1 cellular context compared by ENCODE assay signal in the genomic region with DNA sequence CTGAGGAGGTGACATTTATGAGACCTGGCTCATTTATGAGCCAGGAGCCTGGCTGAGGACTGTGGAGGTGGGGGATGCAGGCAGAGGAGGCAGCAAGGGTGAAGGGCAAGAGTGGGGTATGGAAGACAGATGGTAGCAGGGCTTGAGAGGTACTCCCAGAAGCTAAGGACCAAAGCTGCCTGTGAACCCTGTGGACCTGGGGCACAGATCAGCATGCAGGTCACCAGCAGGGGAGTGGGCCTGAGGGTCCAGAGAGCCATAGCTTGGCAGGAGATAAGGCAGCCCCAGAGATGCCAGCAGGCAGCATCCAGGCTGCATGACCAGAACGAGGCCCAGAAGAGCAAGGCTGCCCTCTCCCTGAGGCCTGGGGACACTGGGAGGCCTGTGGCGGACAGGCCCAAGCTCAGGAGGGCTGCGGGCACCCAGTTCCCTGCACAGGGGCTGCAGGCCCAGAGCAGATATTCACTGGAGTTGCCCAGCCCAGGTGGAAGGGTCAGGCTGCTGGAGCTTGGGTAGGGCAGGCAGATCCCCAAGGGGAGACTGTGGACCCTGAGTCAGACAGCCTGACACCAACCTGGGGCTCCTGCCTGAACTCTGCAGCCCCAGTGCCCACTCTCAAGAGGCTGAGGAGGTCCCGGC.
TF ChIP-seq lines count a peak whose summit lies in the region.

No MANE protein-coding gene starts in this region.

TF ChIP-seq in K562, 482 proteins besides CTCF, POLR2A, EP300 and RAD21:
- TF ChIP-seq MAZ (CRISPR knock-in tag; conservative IDR thresholded peaks at IDR 0.05 in 1 of 2, IDR thresholded peaks at IDR 0.05 in 1 of 2) (no peak), FOXP4 (CRISPR knock-in tag; IDR thresholded peaks at IDR 0.05; ENCODE audit: borderline replicate concordance) (no peak), ZNF324 (CRISPR knock-in tag; IDR thresholded peaks at IDR 0.05) (no peak), NCOR1 (IDR thresholded peaks at IDR 0.05) (no peak), KLF10 (CRISPR knock-in tag; IDR thresholded peaks at IDR 0.05) (no peak), NCOA2 (IDR thresholded peaks at IDR 0.05; ENCODE audit: partially characterized antibody in 2 of 2) (no peak), ZBTB12 (CRISPR knock-in tag; IDR thresholded peaks at IDR 0.05) (no peak), ZBTB11 (CRISPR knock-in tag; IDR thresholded peaks at IDR 0.05) (no peak), PBX2 (CRISPR knock-in tag; IDR thresholded peaks at IDR 0.05; ENCODE audit: low read depth) (no peak), PBX2 (tag; conservative IDR thresholded peaks at IDR 0.05; ENCODE audit: low read depth) (no peak), TARDBP (IDR thresholded peaks at IDR 0.05) (no peak), CHD2 (IDR thresholded peaks at IDR 0.05; ENCODE audit: low read depth, low read length) (no peak), JUNB (CRISPR knock-in tag; conservative IDR thresholded peaks at IDR 0.05) (no peak), C11orf30 (IDR thresholded peaks at IDR 0.05; ENCODE audit: low read depth) (no peak)
- TF ChIP-seq, protein P1, sequence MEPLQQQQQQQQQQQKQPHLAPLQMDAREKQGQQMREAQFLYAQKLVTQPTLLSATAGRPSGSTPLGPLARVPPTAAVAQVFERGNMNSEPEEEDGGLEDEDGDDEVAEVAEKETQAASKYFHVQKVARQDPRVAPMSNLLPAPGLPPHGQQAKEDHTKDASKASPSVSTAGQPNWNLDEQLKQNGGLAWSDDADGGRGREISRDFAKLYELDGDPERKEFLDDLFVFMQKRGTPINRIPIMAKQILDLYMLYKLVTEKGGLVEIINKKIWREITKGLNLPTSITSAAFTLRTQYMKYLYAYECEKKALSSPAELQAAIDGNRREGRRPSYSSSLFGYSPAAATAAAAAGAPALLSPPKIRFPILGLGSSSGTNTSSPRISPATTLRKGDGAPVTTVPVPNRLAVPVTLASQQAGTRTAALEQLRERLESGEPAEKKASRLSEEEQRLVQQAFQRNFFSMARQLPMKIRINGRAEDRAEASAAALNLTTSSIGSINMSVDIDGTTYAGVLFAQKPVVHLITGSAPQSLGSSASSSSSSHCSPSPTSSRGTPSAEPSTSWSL (CRISPR knock-in tag; IDR thresholded peaks at IDR 0.05; ENCODE audit: borderline replicate concordance), result no peak
- TF ChIP-seq, protein P2, sequence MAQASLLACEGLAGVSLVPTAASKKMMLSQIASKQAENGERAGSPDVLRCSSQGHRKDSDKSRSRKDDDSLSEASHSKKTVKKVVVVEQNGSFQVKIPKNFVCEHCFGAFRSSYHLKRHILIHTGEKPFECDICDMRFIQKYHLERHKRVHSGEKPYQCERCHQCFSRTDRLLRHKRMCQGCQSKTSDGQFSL (CRISPR knock-in tag; IDR thresholded peaks at IDR 0.05), result no peak
- TF ChIP-seq, protein P2 (tag; IDR thresholded peaks at IDR 0.05), result no peak
